14 cellular contexts compared by ENCODE assay signal in genomic region chr14:91869556-91869955, GRCh38. TPM values are rescaled to one million over a fixed set of nuclear protein-coding genes. Genes with fewer than 3 reads are reported as not detected.
DNase-seq lines count a peak whose midpoint lies in the region; ATAC-seq and TF ChIP-seq lines count a peak whose summit lies in the region.
"Had no signal": no experiment of that assay in that cellular context is flagged by ENCODE, and none has a peak within 500 bp of the region (broad histone marks: within the 10 kb centered on the region; RNA-seq: fewer than 3 reads in every experiment).

No MANE protein-coding gene starts in this region.

- H3K27ac Mint-ChIP-seq in T-helper 1 cell treated with Interleukin-12 subunit alpha and Interleukin-12 subunit beta and Interleukin-4 antibody, amounts not matched to agents 30 μg/mL and 1 μg/mL, for 36 hours, result peak overlapping the region; percentile 98
- peak overlapping the region; percentile 96 for H3K27ac Mint-ChIP-seq in central memory CD8-positive, alpha-beta T cell (ENCODE audit: low read depth)
- no peak overlapping the region for H3K27ac Mint-ChIP-seq in neural progenitor cell

- no peaks in the 10 kb centered on the region for H3K9me2 ChIP-seq in Loucy (replicated peaks; ENCODE audit: low read depth, low read length)

- WGBS in thyroid gland, 2 donors, result 74 to 78% methylated on average over 8 of the region's 8 CpGs

- no peaks in the 10 kb centered on the region for H3K9me3 ChIP-seq in Loucy (ENCODE audit: insufficient read depth, low read depth, low read length)
- no peaks in the 10 kb centered on the region for H3K9me3 ChIP-seq in neural progenitor cell (ENCODE audit: low read depth)
- no peaks in the 10 kb centered on the region for H3K9me3 ChIP-seq in thyroid gland
- H3K9me3 ChIP-seq: transverse colon had no signal

- H3K36me3 Mint-ChIP-seq in T-helper 1 cell treated with Interleukin-12 subunit alpha and Interleukin-12 subunit beta and Interleukin-4 antibody, amounts not matched to agents 30 μg/mL and 1 μg/mL, for 36 hours (ENCODE audit: low read depth), result peaks cover 16% of the 10 kb centered on the region
- H3K36me3 Mint-ChIP-seq in central memory CD8-positive, alpha-beta T cell (ENCODE audit: insufficient read depth), result peaks cover 29% of the 10 kb centered on the region
- H3K36me3 Mint-ChIP-seq in neural progenitor cell, result no peaks in the 10 kb centered on the region

- no peaks in the 10 kb centered on the region for H3K27me3 Mint-ChIP-seq in T-helper 1 cell treated with Interleukin-12 subunit alpha and Interleukin-12 subunit beta and Interleukin-4 antibody, amounts not matched to agents 30 μg/mL and 1 μg/mL, for 36 hours (ENCODE audit: low read depth)
- H3K27me3 Mint-ChIP-seq in central memory CD8-positive, alpha-beta T cell, result no peaks in the 10 kb centered on the region
- H3K27me3 Mint-ChIP-seq in neural progenitor cell (ENCODE audit: insufficient read depth, low read depth), result peaks cover 8% of the 10 kb centered on the region

- intact Hi-C loops in thyroid gland (cut with DNase I), result no loop called here

- H3K27me3 ChIP-seq in Loucy (ENCODE audit: insufficient read depth, low read length, poor library complexity, severe bottlenecking) (no peaks in the 10 kb centered on the region), neural progenitor cell (no peaks in the 10 kb centered on the region), thyroid gland (no peaks in the 10 kb centered on the region)
- H3K27me3 ChIP-seq: transverse colon had no signal

- H2AFZ ChIP-seq in Loucy (ENCODE audit: low read length) (peak overlapping the region; percentile 0; the same call in 1 of the 2 replicates), neural progenitor cell (replicated peaks) (peak overlapping the region; percentile 5)

- DNase-seq in T-helper 1 cell (no peak), neural progenitor cell (ENCODE audit: low spot score) (no peak), AML-193 (lab: John Stamatoyannopoulos, UW) (no peak), GM03348 (ENCODE audit: low spot score) (no peak), thyroid gland (no peak)
- no peak for DNase-seq in central memory CD8-positive, alpha-beta T cell (ENCODE audit: low spot score in 2 of 2)
- DNase-seq: head of caudate nucleus, NCI-H524, retina, SIG-M5, WERI-Rb-1 had no signal

- H3K36me3 ChIP-seq in Loucy (ENCODE audit: insufficient read depth, low read length) (no peaks in the 10 kb centered on the region), neural progenitor cell (no peaks in the 10 kb centered on the region), thyroid gland (no peaks in the 10 kb centered on the region)
- H3K36me3 ChIP-seq: WERI-Rb-1 had no signal

- peak overlapping the region; percentile 83 for H3K4me3 Mint-ChIP-seq in T-helper 1 cell treated with Interleukin-12 subunit alpha and Interleukin-12 subunit beta and Interleukin-4 antibody, amounts not matched to agents 30 μg/mL and 1 μg/mL, for 36 hours
- H3K4me3 Mint-ChIP-seq in central memory CD8-positive, alpha-beta T cell, result peak overlapping the region; percentile 73
- no peak overlapping the region for H3K4me3 Mint-ChIP-seq in neural progenitor cell

- ATAC-seq in central memory CD8-positive, alpha-beta T cell (replicated peaks; ENCODE audit: extremely low read depth, poor library complexity, severe bottlenecking), result no peak

- no peaks in the 10 kb centered on the region for H3K79me2 ChIP-seq in Loucy (ENCODE audit: insufficient read depth, low read length)
- H3K79me2 ChIP-seq in neural progenitor cell (ENCODE audit: low read depth), result no peaks in the 10 kb centered on the region

- H3K4me1 Mint-ChIP-seq in T-helper 1 cell treated with Interleukin-12 subunit alpha and Interleukin-12 subunit beta and Interleukin-4 antibody, amounts not matched to agents 30 μg/mL and 1 μg/mL, for 36 hours (ENCODE audit: low read depth), result peaks cover 67% of the 10 kb centered on the region
- H3K4me1 Mint-ChIP-seq in central memory CD8-positive, alpha-beta T cell, result peaks cover 80% of the 10 kb centered on the region
- no peaks in the 10 kb centered on the region for H3K4me1 Mint-ChIP-seq in neural progenitor cell

- H4K20me1 ChIP-seq in Loucy (ENCODE audit: insufficient read depth, low read length, poor library complexity, severe bottlenecking) (no peaks in the 10 kb centered on the region), neural progenitor cell (ENCODE audit: low read depth) (no peaks in the 10 kb centered on the region)

- H3K4me3 ChIP-seq in Loucy (ENCODE audit: low read length, poor library complexity, severe bottlenecking) (peak overlapping the region; percentile 13), neural progenitor cell (no peak overlapping the region), thyroid gland (replicated peaks in 1 of 3) (no peak overlapping the region)
- H3K4me3 ChIP-seq: transverse colon had no signal

- no peaks in the 10 kb centered on the region for H3K9me3 Mint-ChIP-seq in T-helper 1 cell treated with Interleukin-12 subunit alpha and Interleukin-12 subunit beta and Interleukin-4 antibody, amounts not matched to agents 30 μg/mL and 1 μg/mL, for 36 hours
- H3K9me3 Mint-ChIP-seq in central memory CD8-positive, alpha-beta T cell, result no peaks in the 10 kb centered on the region
- H3K9me3 Mint-ChIP-seq in neural progenitor cell, result peaks cover 6% of the 10 kb centered on the region

- H3K4me1 ChIP-seq in Loucy (ENCODE audit: insufficient read depth, low read length, poor library complexity, severe bottlenecking) (peaks cover 93% of the 10 kb centered on the region), neural progenitor cell (no peaks in the 10 kb centered on the region), thyroid gland (peaks cover 15 to 24% of the 10 kb centered on the region in 2 donors)

- TF ChIP-seq POLR2A in thyroid gland (IDR thresholded peaks at IDR 0.05), result no peak

- no peak overlapping the region for H3K27ac ChIP-seq in neural progenitor cell
- H3K27ac ChIP-seq in thyroid gland, result no peak overlapping the region
- H3K27ac ChIP-seq: WERI-Rb-1 had no signal

- TF ChIP-seq CTCF in Loucy (conservative IDR thresholded peaks at IDR 0.05; ENCODE audit: low read length) (no peak), neural progenitor cell (IDR thresholded peaks at IDR 0.05) (no peak), thyroid gland (IDR thresholded peaks at IDR 0.05) (no peak)

- H3F3A ChIP-seq in Loucy (ENCODE audit: low read depth) (peaks cover 14% of the 10 kb centered on the region; the same call in 1 of the 2 replicates), neural progenitor cell (ENCODE audit: low read depth) (no peaks in the 10 kb centered on the region)

- H3K9ac ChIP-seq in Loucy (ENCODE audit: low read depth, low read length, poor library complexity, severe bottlenecking) (peak overlapping the region; percentile 23), neural progenitor cell (no peak overlapping the region)

- H3K4me2 ChIP-seq in Loucy (ENCODE audit: low read depth, low read length, poor library complexity, severe bottlenecking), result peak overlapping the region; percentile 56
- no peak overlapping the region for H3K4me2 ChIP-seq in neural progenitor cell

RNA-seq across cellular contexts. Expression of gene TC2N, which starts 2.2 kb away (rescaled TPM):
- total RNA-seq in neural progenitor cell (ENCODE audit: low replicate concordance), result 3.8 and 5.8 TPM in 2 replicates
- 100 to 1,000 TPM in 1 of 4 donors, 10 to 100 TPM in 3; 57.5 to 102 (median 78.0) TPM for total RNA-seq in thyroid gland
